In genomic region chrX:109740076-109740809, GRCh38 we compare ENCODE assay signal across 1 cellular context.
TF ChIP-seq lines count a peak whose summit lies in the region.

No MANE protein-coding gene starts in this region.

TF ChIP-seq in HepG2, 621 proteins besides CTCF, POLR2A, EP300 and RAD21 (continued from another document and continues in another):
- TF ChIP-seq DZIP1 (CRISPR knock-in tag; IDR thresholded peaks at IDR 0.05) (no peak), ONECUT2 (CRISPR knock-in tag; IDR thresholded peaks at IDR 0.05) (peak; percentile 62; the same call in 1 of the 2 replicates), ZSCAN5A (CRISPR knock-in tag; IDR thresholded peaks at IDR 0.05; ENCODE audit: borderline replicate concordance) (no peak), YEATS4 (CRISPR knock-in tag; IDR thresholded peaks at IDR 0.05; ENCODE audit: borderline replicate concordance) (no peak), ZNF788 (CRISPR knock-in tag; IDR thresholded peaks at IDR 0.05; ENCODE audit: borderline replicate concordance) (peak; percentile 23; the same call in 1 of the 2 replicates), IKZF4 (CRISPR knock-in tag; IDR thresholded peaks at IDR 0.05; ENCODE audit: borderline replicate concordance, low read depth, not compliant biosample characterization) (no peak), ZBTB34 (CRISPR knock-in tag; IDR thresholded peaks at IDR 0.05) (peak; percentile 57; the same call in 1 of the 2 replicates), GRHL1 (CRISPR knock-in tag; conservative IDR thresholded peaks at IDR 0.05) (no peak), PBX2 (CRISPR knock-in tag; IDR thresholded peaks at IDR 0.05) (no peak), SUZ12 (IDR thresholded peaks at IDR 0.05; ENCODE audit: low read depth, low read length) (no peak), ZNF772 (CRISPR knock-in tag; IDR thresholded peaks at IDR 0.05) (no peak), ZNF407 (CRISPR knock-in tag; IDR thresholded peaks at IDR 0.05; ENCODE audit: not compliant biosample characterization) (no peak), THAP11 (CRISPR knock-in tag; IDR thresholded peaks at IDR 0.05) (peak; percentile 69), ZNF780A (CRISPR knock-in tag; IDR thresholded peaks at IDR 0.05) (0 out of 2 replicates have a peak, but pooled peaks have one; percentile 34), CHD2 (IDR thresholded peaks at IDR 0.05; ENCODE audit: low read depth, low read length) (no peak), ZFP41 (CRISPR knock-in tag; IDR thresholded peaks at IDR 0.05; ENCODE audit: borderline replicate concordance) (no peak), HMG20A (CRISPR knock-in tag; IDR thresholded peaks at IDR 0.05; ENCODE audit: borderline replicate concordance) (peak; percentile 95), ZSCAN20 (CRISPR knock-in tag; IDR thresholded peaks at IDR 0.05; ENCODE audit: borderline replicate concordance) (no peak), KLF9 (CRISPR knock-in tag; IDR thresholded peaks at IDR 0.05; ENCODE audit: low read depth) (no peak), HINFP (CRISPR knock-in tag; IDR thresholded peaks at IDR 0.05; ENCODE audit: low read depth) (no peak), DPF2 (CRISPR knock-in tag; IDR thresholded peaks at IDR 0.05; ENCODE audit: borderline replicate concordance, low read depth) (peak; percentile 91), SP1 (IDR thresholded peaks at IDR 0.05) (no peak), SP1 (CRISPR knock-in tag; IDR thresholded peaks at IDR 0.05) (peak; percentile 47; the same call in 1 of the 2 replicates), ZNF234 (CRISPR knock-in tag; conservative IDR thresholded peaks at IDR 0.05) (no peak), HOXA9 (CRISPR knock-in tag; IDR thresholded peaks at IDR 0.05; ENCODE audit: borderline replicate concordance) (no peak), SNAPC2 (CRISPR knock-in tag; IDR thresholded peaks at IDR 0.05) (no peak), ZNF263 (CRISPR knock-in tag; IDR thresholded peaks at IDR 0.05) (no peak), HMGXB4 (CRISPR knock-in tag; IDR thresholded peaks at IDR 0.05; ENCODE audit: borderline replicate concordance in 1 of 2, low read depth in 1 of 2) (peak in 1 of 2 experiments; percentile 46; a peak in 1 of 4 replicates), ZBTB3 (CRISPR knock-in tag; IDR thresholded peaks at IDR 0.05; ENCODE audit: borderline replicate concordance, low read depth) (no peak), NFYC (CRISPR knock-in tag; IDR thresholded peaks at IDR 0.05) (no peak), ZNF597 (CRISPR knock-in tag; IDR thresholded peaks at IDR 0.05) (no peak), ZNF550 (CRISPR knock-in tag; IDR thresholded peaks at IDR 0.05; ENCODE audit: borderline replicate concordance) (no peak)
